Comparison of ENCODE assay signal across 5 cellular contexts in genomic region chr11:65898656-65899355, GRCh38. TPM values are rescaled to one million over a fixed set of nuclear protein-coding genes. Genes with fewer than 3 reads are reported as not detected.
DNase-seq lines count a peak whose midpoint lies in the region; ATAC-seq and TF ChIP-seq lines count a peak whose summit lies in the region.

No MANE protein-coding gene starts in this region.

- H3K4me1 Mint-ChIP-seq in stimulated activated effector memory CD8-positive, alpha-beta T cell treated with anti-CD3 and anti-CD28 coated beads, Interleukin-12 subunit alpha, Interleukin-12 subunit beta, amount 100 ng/mL, for 72 hours, result peaks cover 62% of the 10 kb centered on the region

- H3K27ac Mint-ChIP-seq in stimulated activated effector memory CD8-positive, alpha-beta T cell treated with anti-CD3 and anti-CD28 coated beads, Interleukin-12 subunit alpha, Interleukin-12 subunit beta, amount 100 ng/mL, for 72 hours, result peak overlapping the region; percentile 92

- no peaks in the 10 kb centered on the region for H3K36me3 ChIP-seq in esophagus muscularis mucosa

- H3K4me3 Mint-ChIP-seq in stimulated activated effector memory CD8-positive, alpha-beta T cell treated with anti-CD3 and anti-CD28 coated beads, Interleukin-12 subunit alpha, Interleukin-12 subunit beta, amount 100 ng/mL, for 72 hours, result peak overlapping the region; percentile 84

- TF ChIP-seq CTCF in esophagus muscularis mucosa (IDR thresholded peaks at IDR 0.05), result no peak

- peak overlapping the region in 3 of 4 donors; percentile 42 to 74 (median 56) for H3K27ac ChIP-seq in esophagus muscularis mucosa (replicated peaks in 1 of 4)

- peaks cover 23 to 33% (median 27%) of the 10 kb centered on the region in 4 donors for H3K4me1 ChIP-seq in esophagus muscularis mucosa

- no peak for TF ChIP-seq EP300 in esophagus muscularis mucosa (IDR thresholded peaks at IDR 0.05)

- intact Hi-C loops in esophagus muscularis mucosa (cut with DNase I), result no loop called here

- H3K9me3 Mint-ChIP-seq in stimulated activated effector memory CD8-positive, alpha-beta T cell treated with anti-CD3 and anti-CD28 coated beads, Interleukin-12 subunit alpha, Interleukin-12 subunit beta, amount 100 ng/mL, for 72 hours, result no peaks in the 10 kb centered on the region

- TF ChIP-seq POLR2A in esophagus muscularis mucosa (IDR thresholded peaks at IDR 0.05; ENCODE audit: low read depth), result no peak

- peaks cover 76% of the 10 kb centered on the region for H3K36me3 Mint-ChIP-seq in stimulated activated effector memory CD8-positive, alpha-beta T cell treated with anti-CD3 and anti-CD28 coated beads, Interleukin-12 subunit alpha, Interleukin-12 subunit beta, amount 100 ng/mL, for 72 hours

- no peak for ATAC-seq in stimulated activated effector memory CD8-positive, alpha-beta T cell treated with anti-CD3 and anti-CD28 coated beads, Interleukin-12 subunit alpha, Interleukin-12 subunit beta, amount 100 ng/mL, for 72 hours
- ATAC-seq in HG03175 (IDR thresholded peaks at IDR 0.05; ENCODE audit: unreplicated experiment), result no peak

- 34% methylated on average over 21 of the region's 28 CpGs for WGBS in esophagus muscularis mucosa

- DNase-seq in RPMI8226, result peak; percentile 49
- DNase-seq in esophagus muscularis mucosa (ENCODE audit: extremely low spot score), result no peak
- no peak for DNase-seq in stimulated activated effector memory CD8-positive, alpha-beta T cell treated with anti-CD3 and anti-CD28 coated beads, Interleukin-12 subunit alpha, Interleukin-12 subunit beta, amount 100 ng/mL, for 72 hours (ENCODE audit: low spot score in 2 of 2)
- no peak for DNase-seq in AG08396 (ENCODE audit: low spot score)

- H3K4me3 ChIP-seq in esophagus muscularis mucosa, result peak overlapping the region; percentile 64 to 73 (median 68)

- peaks cover 0 to 11% (median 0%) of the 10 kb centered on the region in 4 donors for H3K27me3 ChIP-seq in esophagus muscularis mucosa

- no peaks in the 10 kb centered on the region for H3K9me3 ChIP-seq in esophagus muscularis mucosa

RNA-seq across cellular contexts. Expression of gene FOSL1, which starts 1.4 kb away (rescaled TPM):
- 10 to 100 TPM in 1 of 4 donors, 1 to 10 TPM in 2, not detected in 1; 3.2 to 47.2 (median 8.7) TPM for total RNA-seq in esophagus muscularis mucosa

RNA-seq across cellular contexts. Expression of gene CCDC85B, which starts 8.3 kb away (rescaled TPM):
- total RNA-seq in esophagus muscularis mucosa, result 10 to 100 TPM; 63.5 to 99.5 (median 84.6) TPM

RNA-seq across cellular contexts. Expression of gene FIBP, which starts 10.5 kb away (rescaled TPM):
- 10 to 100 TPM; 33.2 to 74.3 (median 48.6) TPM for total RNA-seq in esophagus muscularis mucosa

RNA-seq across cellular contexts. Expression of gene CTSW, which starts 19.2 kb away (rescaled TPM):
- total RNA-seq in esophagus muscularis mucosa, result 1 to 10 TPM in 3 of 4 donors, under 1 TPM in 1; 0.83 to 2.7 (median 1.5) TPM

RNA-seq across cellular contexts. Expression of gene C11orf68, which starts 20.1 kb away (rescaled TPM):
- total RNA-seq in esophagus muscularis mucosa, result 10 to 100 TPM; 18.2 to 56.0 (median 28.0) TPM
